ENCODE assay signal across 9 cellular contexts in genomic region chr18:60372598-60372997, GRCh38. TPM values are rescaled to one million over a fixed set of nuclear protein-coding genes. Genes with fewer than 3 reads are reported as not detected.
DNase-seq lines count a peak whose midpoint lies in the region; ATAC-seq and TF ChIP-seq lines count a peak whose summit lies in the region.
"Had no signal": no experiment of that assay in that cellular context is flagged by ENCODE, and none has a peak within 500 bp of the region (broad histone marks: within the 10 kb centered on the region; RNA-seq: fewer than 3 reads in every experiment).

Gene MC4R (minus strand): TSS chr18:60372775. CDS start chr18:60372349, 426 bp downstream.

- H3K27ac ChIP-seq in RWPE1, result no peak within 1 kb of the TSS
- H3K27ac ChIP-seq: ovary had no signal

- intact Hi-C loops in posterior cingulate gyrus (cut with DNase I), result no loop called here

- no peak within 1 kb of the TSS for H3K27ac Mint-ChIP-seq in HFFc6
- H3K27ac Mint-ChIP-seq: T-helper 1 cell treated with Interleukin-12 subunit alpha and Interleukin-12 subunit beta and Interleukin-4 antibody, amounts not matched to agents 30 μg/mL and 1 μg/mL, for 36 hours had no signal

- peak; percentile 65 for DNase-seq in HFFc6
- peak; percentile 85 for DNase-seq in NCI-H774 (lab: John Stamatoyannopoulos, UW)
- peak; percentile 73 for DNase-seq in fibroblast of pulmonary artery (ENCODE audit: low read depth)
- DNase-seq in posterior cingulate gyrus, result peak; percentile 20 to 92 (median 60)
- no peak for DNase-seq in RWPE1 (ENCODE audit: low spot score)

- peak within 1 kb of the TSS; percentile 8 for H3K4me3 ChIP-seq in fibroblast of pulmonary artery (replicated peaks; ENCODE audit: low read depth, low read length)
- H3K4me3 ChIP-seq: ovary had no signal

- peaks cover 11% of the 10 kb centered on the region for H3K4me1 Mint-ChIP-seq in HFFc6 (ENCODE audit: low read depth)

- H3K27me3 Mint-ChIP-seq in HFFc6 (ENCODE audit: insufficient read depth), result peaks cover 9% of the 10 kb centered on the region; the same call in 1 of the 2 replicates

- H3K9me3 Mint-ChIP-seq in HFFc6, result no peaks in the 10 kb centered on the region
- H3K9me3 Mint-ChIP-seq: T-helper 1 cell treated with Interleukin-12 subunit alpha and Interleukin-12 subunit beta and Interleukin-4 antibody, amounts not matched to agents 30 μg/mL and 1 μg/mL, for 36 hours had no signal

- ATAC-seq in GM21528 (IDR thresholded peaks at IDR 0.05; ENCODE audit: low FRiP score, unreplicated experiment) (no peak), GM18520 (IDR thresholded peaks at IDR 0.05; ENCODE audit: unreplicated experiment) (no peak)

- H3K4me3 Mint-ChIP-seq in HFFc6, result peak within 1 kb of the TSS; percentile 75
- H3K4me3 Mint-ChIP-seq: T-helper 1 cell treated with Interleukin-12 subunit alpha and Interleukin-12 subunit beta and Interleukin-4 antibody, amounts not matched to agents 30 μg/mL and 1 μg/mL, for 36 hours had no signal

- CTCF ChIA-PET in RWPE1 (lab: Yijun Ruan, JAX), result no interaction called here

- POLR2A ChIA-PET in RWPE1 (lab: Yijun Ruan, JAX; ENCODE audit: low non-redundant PET), result no interaction called here

- no peak for TF ChIP-seq CTCF in HFFc6 (IDR thresholded peaks at IDR 0.05)
- no peak for TF ChIP-seq CTCF in fibroblast of pulmonary artery (IDR thresholded peaks at IDR 0.05; ENCODE audit: low read length, missing control alignments)
- no peak for TF ChIP-seq CTCF in RWPE1 (conservative IDR thresholded peaks at IDR 0.05; ENCODE audit: low read depth)

- H3K36me3 Mint-ChIP-seq in HFFc6 (ENCODE audit: low read depth), result no peaks in the 10 kb centered on the region

RNA-seq across cellular contexts. Expression of gene MC4R, which starts in this region (rescaled TPM):
- not detected for total RNA-seq in HFFc6 (2021; fragmentation: NEBNext Ultra II Directional; extraction: Animal tissue kit (Norgen Biotek cat#: 25700))

Comparison
In these comparisons a context has a peak if more than half of its experiments do, and no peak if none do; other contexts are left out.
1. Peak in DNase-seq in HFFc6; RNA of the gene not detected or under 1 TPM.